In genomic region chr13:48302920-48303330, GRCh38 we compare ENCODE assay signal across 8 cellular contexts. TPM values are rescaled to one million over a fixed set of nuclear protein-coding genes. Genes with fewer than 3 reads are reported as not detected.
DNase-seq lines count a peak whose midpoint lies in the region; ATAC-seq, FAIRE-seq and TF ChIP-seq lines count a peak whose summit lies in the region.

No MANE protein-coding gene starts in this region.

- H3K27ac ChIP-seq in esophagus muscularis mucosa (replicated peaks in 1 of 4) (peak overlapping the region; percentile 99 to 100 (median 99)), pancreas (peak overlapping the region; percentile 96 to 98 (median 97))

- H3K27me3 ChIP-seq in esophagus muscularis mucosa (no peaks in the 10 kb centered on the region), pancreas (no peaks in the 10 kb centered on the region)

- H3K4me3 ChIP-seq in esophagus muscularis mucosa (peak overlapping the region; percentile 78 to 96 (median 94)), pancreas (peak overlapping the region; percentile 87 to 98 (median 92))

- H3K36me3 ChIP-seq in esophagus muscularis mucosa (peaks cover 0 to 7% (median under 1%) of the 10 kb centered on the region in 4 donors), pancreas (peaks cover 0 to 3% (median 0%) of the 10 kb centered on the region in 3 donors)

- FAIRE-seq in RCC 7860 (lab: Jason Lieb, UNC) = no peak
- FAIRE-seq in pancreas (lab: Jason Lieb, UNC) = no peak

- ATAC-seq in pancreas = peak; percentile 2 to 44 (median 22)
- no peak for ATAC-seq in HG03139 (IDR thresholded peaks at IDR 0.05; ENCODE audit: unreplicated experiment)

- H3K4me1 ChIP-seq in esophagus muscularis mucosa (peaks cover 23 to 34% (median 30%) of the 10 kb centered on the region in 4 donors), pancreas (peaks cover 0 to 20% (median 16%) of the 10 kb centered on the region in 3 donors)

- intact Hi-C loops in esophagus muscularis mucosa (cut with DNase I) = loop anchor here (5.0 kb wide), 2 partner anchors 51 to 71 kb away; partner anchors contain the start of gene ITM2B
- intact Hi-C loops in pancreas (cut with DNase I) = no loop called here

- no peak for TF ChIP-seq POLR2A in esophagus muscularis mucosa (IDR thresholded peaks at IDR 0.05; ENCODE audit: low read depth)

- TF ChIP-seq CTCF in esophagus muscularis mucosa (IDR thresholded peaks at IDR 0.05) = no peak
- TF ChIP-seq CTCF in pancreas (IDR thresholded peaks at IDR 0.05) = no peak

- WGBS in esophagus muscularis mucosa = 7% methylated on average over 8 of the region's 8 CpGs
- WGBS in pancreas, 2 donors = 5 to 9% methylated on average over 8 of the region's 8 CpGs

- DNase-seq in NOMO-1 treated with DMSO at 0.1 percent for 48 hours (lab: John Stamatoyannopoulos, UW; ENCODE audit: unreplicated experiment) = peak; percentile 23
- no peak for DNase-seq in NOMO-1 treated with dmso at 0.1 percent for 144 hours (lab: John Stamatoyannopoulos, UW; ENCODE audit: unreplicated experiment)
- DNase-seq in RCC 7860 (ENCODE audit: low spot score) = peak; percentile 5
- no peak for DNase-seq in esophagus muscularis mucosa (ENCODE audit: extremely low spot score)
- DNase-seq in pancreas = no peak
- no peak for DNase-seq in NCI-H2029 (lab: John Stamatoyannopoulos, UW)
- no peak for DNase-seq in G401 (ENCODE audit: low spot score)

- in situ Hi-C loops in G401 (cut with HindIII; ENCODE audit: low sequenced_read_pairs) = no loop called here

- H3K9me3 ChIP-seq in esophagus muscularis mucosa (no peaks in the 10 kb centered on the region), pancreas (no peaks in the 10 kb centered on the region)

- no peak for TF ChIP-seq EP300 in esophagus muscularis mucosa (IDR thresholded peaks at IDR 0.05)

RNA-seq across cellular contexts. Expression of gene RB1, which starts 0.6 kb away (rescaled TPM):
- 10 to 100 TPM; 28.4 to 33.2 (median 29.9) TPM for total RNA-seq in esophagus muscularis mucosa
- 10 to 100 TPM in 4 of 6 donors, 1 to 10 TPM in 2; 7.5 to 23.0 (median 12.5) TPM for total RNA-seq in pancreas
- polyA plus RNA-seq in pancreas = 1 to 10 TPM; 5.0 to 10.0 TPM
- total RNA-seq in G401 (2014; rRNA removed; shearing (Covaris generic)) = 17.5 and 24.8 TPM in 2 replicates

Comparison
In these comparisons a context has a peak if more than half of its experiments do, and no peak if none do; other contexts are left out.
1. DNase-seq: peak in NOMO-1 treated with DMSO at 0.1 percent for 48 hours (single experiment) and RCC 7860 (single experiment); none in NOMO-1 treated with dmso at 0.1 percent for 144 hours (single experiment), esophagus muscularis mucosa (single experiment), pancreas (0 of 6), NCI-H2029 (single experiment) and G401 (single experiment).